ENCODE assay signal across 27 cellular contexts in genomic region chr6:21444861-21445260, GRCh38.
"Had no signal": no experiment of that assay in that cellular context is flagged by ENCODE, and none has a peak within 500 bp of the region (broad histone marks: within the 10 kb centered on the region; RNA-seq: fewer than 3 reads in every experiment).

No MANE protein-coding gene starts in this region.

- H2AFZ ChIP-seq: hepatocyte had no signal

- H3K4me2 ChIP-seq: hepatocyte had no signal

- DNase-seq: effector CD4-positive, alpha-beta T cell; foreskin keratinocyte; heart left ventricle; kidney; mesenchymal stem cell; midbrain; naive thymus-derived CD4-positive, alpha-beta T cell; nucleus accumbens; posterior cingulate gyrus; psoas muscle; right cardiac atrium; sigmoid colon; stimulated activated CD4-positive, alpha-beta T cell treated with anti-CD3 and anti-CD28 coated beads, Interleukin-4, amount 100 ng/mL, for 4 hours; stimulated activated naive B cell treated with anti-CD40 and anti-IgM and Interleukin-4, amounts not matched to agents 10 μg/mL and 1 μg/mL and 100 μg/mL, for 72 hours; upper lobe of left lung had no signal

- H3K9me3 Mint-ChIP-seq: naive thymus-derived CD4-positive, alpha-beta T cell; nephron; stimulated activated naive B cell treated with anti-CD40 and anti-IgM and Interleukin-4, amounts not matched to agents 10 μg/mL and 1 μg/mL and 100 μg/mL, for 72 hours; stimulated activated naive CD8-positive, alpha-beta T cell treated with anti-CD3 and anti-CD28 coated beads, Interleukin-15, Interleukin-2, amounts not matched to agents 100 ng/mL and 50 ng/mL, for 24 hours had no signal

- H3K36me3 Mint-ChIP-seq: naive thymus-derived CD4-positive, alpha-beta T cell; stimulated activated naive B cell treated with anti-CD40 and anti-IgM and Interleukin-4, amounts not matched to agents 10 μg/mL and 1 μg/mL and 100 μg/mL, for 72 hours had no signal

- H3K36me3 ChIP-seq: gastroesophageal sphincter, heart left ventricle, sigmoid colon, thoracic aorta, tibial nerve, upper lobe of left lung had no signal

- H3K27ac Mint-ChIP-seq: naive thymus-derived CD4-positive, alpha-beta T cell; nephron; stimulated activated naive B cell treated with anti-CD40 and anti-IgM and Interleukin-4, amounts not matched to agents 10 μg/mL and 1 μg/mL and 100 μg/mL, for 72 hours; stimulated activated naive CD8-positive, alpha-beta T cell treated with anti-CD3 and anti-CD28 coated beads, Interleukin-15, Interleukin-2, amounts not matched to agents 100 ng/mL and 50 ng/mL, for 24 hours had no signal

- H3K4me1 Mint-ChIP-seq: nephron; stimulated activated naive B cell treated with anti-CD40 and anti-IgM and Interleukin-4, amounts not matched to agents 10 μg/mL and 1 μg/mL and 100 μg/mL, for 72 hours had no signal

- FAIRE-seq: colon, kidney, urothelium cell line had no signal

- H3K27me3 ChIP-seq: foreskin keratinocyte, gastroesophageal sphincter, heart left ventricle, hepatocyte, sigmoid colon, tibial nerve, upper lobe of left lung had no signal

- H3K27ac ChIP-seq: dorsolateral prefrontal cortex, foreskin keratinocyte, gastroesophageal sphincter, heart left ventricle, hepatocyte, psoas muscle, sigmoid colon, thoracic aorta, tibial nerve, upper lobe of left lung had no signal

- H3K79me2 ChIP-seq: hepatocyte had no signal

- H3K4me3 ChIP-seq: dorsolateral prefrontal cortex, gastroesophageal sphincter, heart left ventricle, hepatocyte, lung, psoas muscle, sigmoid colon, thoracic aorta, tibial nerve, upper lobe of left lung had no signal

- H3K4me1 ChIP-seq: foreskin keratinocyte, gastroesophageal sphincter, sigmoid colon, tibial nerve, upper lobe of left lung had no signal

- H3K4me3 Mint-ChIP-seq: naive thymus-derived CD4-positive, alpha-beta T cell; nephron; stimulated activated naive B cell treated with anti-CD40 and anti-IgM and Interleukin-4, amounts not matched to agents 10 μg/mL and 1 μg/mL and 100 μg/mL, for 72 hours; stimulated activated naive CD8-positive, alpha-beta T cell treated with anti-CD3 and anti-CD28 coated beads, Interleukin-15, Interleukin-2, amounts not matched to agents 100 ng/mL and 50 ng/mL, for 24 hours had no signal

- ATAC-seq: esophagus mucosa; foreskin keratinocyte; gastroesophageal sphincter; heart left ventricle; left lobe of liver; naive thymus-derived CD4-positive, alpha-beta T cell; psoas muscle; right cardiac atrium; stimulated activated naive B cell treated with anti-CD40 and anti-IgM and Interleukin-4, amounts not matched to agents 10 μg/mL and 1 μg/mL and 100 μg/mL, for 72 hours had no signal
